ENCODE assay signal across 24 cellular contexts in the genomic region with DNA sequence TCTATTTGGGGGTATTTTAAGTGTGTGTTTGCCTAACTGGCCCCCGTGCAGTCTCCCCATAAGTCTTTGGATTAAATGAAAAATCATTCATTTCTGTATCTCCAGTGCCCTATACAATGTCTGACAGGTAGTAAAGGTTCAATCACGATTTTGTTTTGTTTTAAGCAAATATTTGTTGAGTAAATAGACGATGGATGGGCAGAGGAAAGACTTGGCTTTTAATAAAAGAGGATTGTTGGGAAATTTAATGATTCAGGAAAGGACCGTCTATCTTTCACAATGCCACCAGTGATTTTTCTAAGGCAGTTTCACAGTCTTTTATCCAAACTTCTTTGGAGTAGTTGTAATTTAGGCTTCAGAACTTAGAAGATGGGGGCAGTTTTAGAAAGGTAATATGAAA.
DNase-seq lines count a peak whose midpoint lies in the region; ATAC-seq, FAIRE-seq and TF ChIP-seq lines count a peak whose summit lies in the region.
"Had no signal": no experiment of that assay in that cellular context is flagged by ENCODE, and none has a peak within 500 bp of the region (broad histone marks: within the 10 kb centered on the region; RNA-seq: fewer than 3 reads in every experiment).

No MANE protein-coding gene starts in this region.

- no peak for TF ChIP-seq POLR2A in A549 (IDR thresholded peaks at IDR 0.05; ENCODE audit: low read length)

- TF ChIP-seq RAD21 in A549 (conservative IDR thresholded peaks at IDR 0.05 in 1 of 2, IDR thresholded peaks at IDR 0.05 in 1 of 2), result no peak

- DNase-seq in NCI-H748 (lab: John Stamatoyannopoulos, UW; ENCODE audit: unreplicated experiment) (peak; percentile 8), NCI-H748 treated with DMSO at 0.1 percent for 48 hours (lab: John Stamatoyannopoulos, UW) (no peak), A549 (ENCODE audit: low read depth in 1 of 2, low spot score in 1 of 2) (no peak), LNCaP clone FGC (ENCODE audit: low read depth) (peak; percentile 17), GM13977 (ENCODE audit: low spot score) (no peak)
- DNase-seq: ACHN; BE2C; C1 segment of cervical spinal cord; CD4-positive, alpha-beta memory T cell; CD4-positive, CD25-positive, alpha-beta regulatory T cell; CD8-positive, alpha-beta memory T cell; COR-L47; DMS 273 treated with DMSO at 0.1 percent for 48 hours; DMS153; DMS53; DMS79; DND-41; EL; GDM1 had no signal

- in situ Hi-C loops in GM13977 (cut with MboI; ENCODE audit: low pct_unique_long_range_greater_than_20kb, low sequenced_read_pairs, unreplicated experiment), result no loop called here

- H3K4me2 ChIP-seq in A549, result peak overlapping the region; percentile 28
- H3K4me2 ChIP-seq: BLaER1 had no signal

- no peak for FAIRE-seq in A549 (lab: Jason Lieb, UNC)
- FAIRE-seq: GM12878, GM12892, GM19239 had no signal

- H3K27ac ChIP-seq in A549, result no peak overlapping the region
- H3K27ac ChIP-seq: 22Rv1, BLaER1 had no signal

- H3K4me3 ChIP-seq in A549, result no peak overlapping the region
- H3K4me3 ChIP-seq in LNCaP clone FGC (ENCODE audit: low read depth, low read length), result no peak overlapping the region
- H3K4me3 ChIP-seq: BLaER1, GM12878 had no signal

- CTCF ChIA-PET in A549 (lab: Yijun Ruan, JAX), result no interaction called here

- no peaks in the 10 kb centered on the region for H3K9me3 ChIP-seq in A549
- H3K9me3 ChIP-seq: BE2C, BLaER1 had no signal

- POLR2A ChIA-PET in A549 (lab: Yijun Ruan, JAX), result no interaction called here

- no peak for TF ChIP-seq CTCF in A549 (IDR thresholded peaks at IDR 0.05)
- no peak for TF ChIP-seq CTCF in LNCaP clone FGC (IDR thresholded peaks at IDR 0.05; ENCODE audit: control insufficient read depth, extremely low read depth, insufficient read depth)
- TF ChIP-seq CTCF in GM13977 (IDR thresholded peaks at IDR 0.05; ENCODE audit: extremely low read depth, insufficient read depth, missing control alignments), result no peak

- H3K4me1 ChIP-seq in A549, result peaks cover 16% of the 10 kb centered on the region; the same call in 2 of the 3 replicates
- H3K4me1 ChIP-seq: BE2C, BLaER1 had no signal

- ATAC-seq in A549, result no peak
- ATAC-seq: GM12878 had no signal

- WGBS in A549 (ENCODE audit: missing lambda C conversion rate), result 11% methylated on average over 4 of the region's 4 CpGs

- TF ChIP-seq EP300 in A549 (IDR thresholded peaks at IDR 0.05), result no peak; a peak in 1 of 5 replicates

TF ChIP-seq in A549, 52 proteins besides CTCF, POLR2A, EP300 and RAD21:
- TF ChIP-seq CEBPB (IDR thresholded peaks at IDR 0.05), result peak; percentile 23 to 42; a peak in 1 of 4 replicates
- no peak for TF ChIP-seq KDM1A (IDR thresholded peaks at IDR 0.05; ENCODE audit: low read depth)

Comparison
In these comparisons a context has a peak if more than half of its experiments do, and no peak if none do; other contexts are left out.
1. DNase-seq: peak in NCI-H748 (single experiment) and LNCaP clone FGC (single experiment); none in NCI-H748 treated with DMSO at 0.1 percent for 48 hours (single experiment), A549 (0 of 2) and GM13977 (single experiment).